ENCODE assay signal across 21 cellular contexts in genomic region chr9:116800074-116800473, GRCh38.
DNase-seq lines count a peak whose midpoint lies in the region; ATAC-seq, FAIRE-seq and TF ChIP-seq lines count a peak whose summit lies in the region.
"Had no signal": no experiment of that assay in that cellular context is flagged by ENCODE, and none has a peak within 500 bp of the region (broad histone marks: within the 10 kb centered on the region; RNA-seq: fewer than 3 reads in every experiment).

No MANE protein-coding gene starts in this region.

- H3K27me3 ChIP-seq in GM23338 (ENCODE audit: insufficient read depth) (no peaks in the 10 kb centered on the region), neural progenitor cell (no peaks in the 10 kb centered on the region)
- H3K27me3 ChIP-seq: BE2C, BLaER1 had no signal

- H3K4me3 ChIP-seq in GM23338, result no peak overlapping the region
- no peak overlapping the region for H3K4me3 ChIP-seq in neural progenitor cell
- H3K4me3 ChIP-seq: BLaER1, GM12878 had no signal

- H3K4me2 ChIP-seq in GM23338 (peak overlapping the region; percentile 58), neural progenitor cell (peak overlapping the region; percentile 55)
- H3K4me2 ChIP-seq: BLaER1 had no signal

- TF ChIP-seq CTCF in GM23338 (conservative IDR thresholded peaks at IDR 0.05; ENCODE audit: low read depth in 2 of 2), result no peak
- TF ChIP-seq CTCF in glutamatergic neuron (IDR thresholded peaks at IDR 0.05; ENCODE audit: partially characterized antibody, unreplicated experiment), result no peak
- TF ChIP-seq CTCF in neural progenitor cell (IDR thresholded peaks at IDR 0.05), result no peak
- TF ChIP-seq CTCF in D721Med (IDR thresholded peaks at IDR 0.05; ENCODE audit: insufficient read depth, missing control alignments), result no peak

- H3K9me3 ChIP-seq in neural progenitor cell (ENCODE audit: low read depth), result no peaks in the 10 kb centered on the region
- H3K9me3 ChIP-seq: BE2C, BLaER1 had no signal

- H4K20me1 ChIP-seq in GM23338 (replicated peaks; ENCODE audit: insufficient read depth) (peaks cover 3% of the 10 kb centered on the region; the same call in 1 of the 2 replicates), neural progenitor cell (ENCODE audit: low read depth) (no peaks in the 10 kb centered on the region)
- H4K20me1 ChIP-seq: BLaER1 had no signal

- H3K9me2 ChIP-seq in GM23338 (ENCODE audit: insufficient read depth), result 0 out of 2 replicates have a peak, but pooled peaks cover 4% of the 10 kb centered on the region

- H3K27ac Mint-ChIP-seq in GM23338 (no peak overlapping the region), glutamatergic neuron (ENCODE audit: unreplicated experiment) (peak overlapping the region; percentile 96), neural progenitor cell (no peak overlapping the region)
- H3K27ac Mint-ChIP-seq: CD14-positive monocyte; CD4-positive, alpha-beta memory T cell; CD4-positive, CD25-positive, alpha-beta regulatory T cell; CD8-positive, alpha-beta memory T cell had no signal

- H3K4me3 Mint-ChIP-seq in GM23338, result no peak overlapping the region
- H3K4me3 Mint-ChIP-seq in glutamatergic neuron (ENCODE audit: unreplicated experiment), result peak overlapping the region; percentile 6
- H3K4me3 Mint-ChIP-seq in neural progenitor cell, result no peak overlapping the region
- H3K4me3 Mint-ChIP-seq: CD14-positive monocyte; CD4-positive, CD25-positive, alpha-beta regulatory T cell; CD8-positive, alpha-beta memory T cell had no signal

- H3K9ac ChIP-seq in neural progenitor cell, result no peak overlapping the region
- H3K9ac ChIP-seq: BLaER1 had no signal

- H3K27ac ChIP-seq in GM23338 (ENCODE audit: low read depth), result peak overlapping the region; percentile 63; the same call in 1 of the 2 replicates
- no peak overlapping the region for H3K27ac ChIP-seq in neural progenitor cell
- H3K27ac ChIP-seq: BLaER1 had no signal

- H3F3A ChIP-seq in GM23338 (replicated peaks; ENCODE audit: low read depth), result no peaks in the 10 kb centered on the region
- peaks cover 17% of the 10 kb centered on the region for H3F3A ChIP-seq in neural progenitor cell (ENCODE audit: low read depth)

- H3K9me3 Mint-ChIP-seq in GM23338, result no peaks in the 10 kb centered on the region; the same call in 2 of the 3 replicates
- H3K9me3 Mint-ChIP-seq in glutamatergic neuron (ENCODE audit: unreplicated experiment), result peaks cover 10% of the 10 kb centered on the region
- H3K9me3 Mint-ChIP-seq in neural progenitor cell, result no peaks in the 10 kb centered on the region
- H3K9me3 Mint-ChIP-seq: CD4-positive, alpha-beta memory T cell; CD4-positive, CD25-positive, alpha-beta regulatory T cell had no signal

- no peak for FAIRE-seq in D721Med (lab: Jason Lieb, UNC)
- FAIRE-seq: A204.1, GM12878, GM12892, GM18507 had no signal

- H3K36me3 ChIP-seq in GM23338 (ENCODE audit: insufficient read depth), result no peaks in the 10 kb centered on the region
- no peaks in the 10 kb centered on the region for H3K36me3 ChIP-seq in neural progenitor cell
- H3K36me3 ChIP-seq: BLaER1 had no signal

- H3K79me2 ChIP-seq in GM23338 (replicated peaks; ENCODE audit: insufficient read depth) (no peaks in the 10 kb centered on the region), neural progenitor cell (ENCODE audit: low read depth) (no peaks in the 10 kb centered on the region)

- DNase-seq in GM23338 (ENCODE audit: low spot score), result peak; percentile 32
- no peak for DNase-seq in glutamatergic neuron
- peak; percentile 61 for DNase-seq in neural progenitor cell (ENCODE audit: low spot score)
- no peak for DNase-seq in UCSD-AML1 (lab: John Stamatoyannopoulos, UW; ENCODE audit: unreplicated experiment)
- DNase-seq in mesenteric fat pad (ENCODE audit: low spot score), result no peak
- no peak for DNase-seq in D721Med (ENCODE audit: insufficient read length, low spot score)
- DNase-seq: 8988T; ACHN; BE2C; CD4-positive, alpha-beta memory T cell; CD4-positive, CD25-positive, alpha-beta regulatory T cell; CD8-positive, alpha-beta memory T cell; COR-L47; DMS79 treated with DMSO at 0.1 percent for 48 hours; GDM1 had no signal

- peaks cover 28% of the 10 kb centered on the region for H3K4me1 Mint-ChIP-seq in GM23338
- peaks cover 30% of the 10 kb centered on the region for H3K4me1 Mint-ChIP-seq in glutamatergic neuron (ENCODE audit: low read depth, unreplicated experiment)
- peaks cover 38% of the 10 kb centered on the region for H3K4me1 Mint-ChIP-seq in neural progenitor cell
- H3K4me1 Mint-ChIP-seq: CD14-positive monocyte; CD4-positive, alpha-beta memory T cell; CD4-positive, CD25-positive, alpha-beta regulatory T cell; CD8-positive, alpha-beta memory T cell had no signal

- ATAC-seq in GM23338, result peak; percentile 54

- no peaks in the 10 kb centered on the region; the same call in 2 of the 3 replicates for H3K36me3 Mint-ChIP-seq in GM23338 (ENCODE audit: low read depth)
- no peaks in the 10 kb centered on the region for H3K36me3 Mint-ChIP-seq in glutamatergic neuron (ENCODE audit: unreplicated experiment)
- peaks cover 2% of the 10 kb centered on the region for H3K36me3 Mint-ChIP-seq in neural progenitor cell
- H3K36me3 Mint-ChIP-seq: CD14-positive monocyte; CD4-positive, alpha-beta memory T cell; CD4-positive, CD25-positive, alpha-beta regulatory T cell; CD8-positive, alpha-beta memory T cell had no signal

- H3K27me3 Mint-ChIP-seq in GM23338 (ENCODE audit: insufficient read depth, low read depth, poor library complexity) (peaks cover 4% of the 10 kb centered on the region), glutamatergic neuron (ENCODE audit: unreplicated experiment) (peaks cover 8% of the 10 kb centered on the region), neural progenitor cell (ENCODE audit: insufficient read depth, low read depth) (peaks cover 2% of the 10 kb centered on the region)
- H3K27me3 Mint-ChIP-seq: CD4-positive, CD25-positive, alpha-beta regulatory T cell had no signal

- H2AFZ ChIP-seq in GM23338, result no peak overlapping the region
- H2AFZ ChIP-seq in neural progenitor cell (replicated peaks), result no peak overlapping the region

- H3K4me1 ChIP-seq in GM23338 (ENCODE audit: insufficient read depth) (peaks cover 23% of the 10 kb centered on the region), neural progenitor cell (peaks cover 34% of the 10 kb centered on the region)
- H3K4me1 ChIP-seq: BLaER1 had no signal

TF ChIP-seq in GM23338, 12 proteins besides CTCF, POLR2A, EP300 and RAD21 (continues in another document):
- no peak for TF ChIP-seq CREB1 (CRISPR knock-in tag; IDR thresholded peaks at IDR 0.05; ENCODE audit: low read depth)
- no peak for TF ChIP-seq REST (IDR thresholded peaks at IDR 0.05; ENCODE audit: unreplicated experiment)
- no peak for TF ChIP-seq STAT1 (IDR thresholded peaks at IDR 0.05; ENCODE audit: unreplicated experiment)
- TF ChIP-seq EZH2 (IDR thresholded peaks at IDR 0.05; ENCODE audit: low read depth, unreplicated experiment), result no peak
- no peak for TF ChIP-seq ZNF331 (CRISPR knock-in tag; IDR thresholded peaks at IDR 0.05; ENCODE audit: low read depth)
- TF ChIP-seq ETS1 (IDR thresholded peaks at IDR 0.05), result no peak
- TF ChIP-seq EZH2phosphoT487 (IDR thresholded peaks at IDR 0.05; ENCODE audit: unreplicated experiment), result no peak
- TF ChIP-seq POLR2AphosphoS5 (IDR thresholded peaks at IDR 0.05; ENCODE audit: low read depth), result no peak

Comparison
In these comparisons a context has a peak if more than half of its experiments do, and no peak if none do; other contexts are left out.
1. DNase-seq: peak in GM23338 (single experiment) and neural progenitor cell (single experiment); none in glutamatergic neuron (single experiment), UCSD-AML1 (single experiment), mesenteric fat pad (single experiment) and D721Med (single experiment).